In the genomic region with DNA sequence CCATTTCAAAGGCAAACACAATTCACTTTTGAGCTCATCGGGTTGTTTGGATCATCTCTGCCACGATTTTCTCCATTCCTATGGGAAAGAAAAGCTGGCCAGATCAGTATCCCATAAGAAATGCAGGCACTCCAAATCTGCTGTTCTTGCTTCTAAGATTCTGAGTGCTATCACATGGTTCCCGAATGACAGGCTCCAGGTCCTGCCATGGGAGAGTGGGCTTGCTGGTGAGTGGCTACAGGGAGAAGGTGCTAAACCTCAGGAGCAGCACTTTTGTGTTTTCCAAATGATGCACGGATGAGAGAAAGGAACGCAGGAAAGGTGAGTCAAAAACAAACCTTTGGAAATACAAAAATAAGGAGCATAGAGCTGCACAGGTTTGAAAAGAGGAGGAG, we compare ENCODE assay signal across 15 cellular contexts. TPM values are rescaled to one million over a fixed set of nuclear protein-coding genes. Genes with fewer than 3 reads are reported as not detected.
DNase-seq lines count a peak whose midpoint lies in the region; ATAC-seq and TF ChIP-seq lines count a peak whose summit lies in the region.
"Had no signal": no experiment of that assay in that cellular context is flagged by ENCODE, and none has a peak within 500 bp of the region (broad histone marks: within the 10 kb centered on the region; RNA-seq: fewer than 3 reads in every experiment).

No MANE protein-coding gene starts in this region.

- no peaks in the 10 kb centered on the region for H3K9me2 ChIP-seq in Karpas-422 (replicated peaks; ENCODE audit: insufficient read depth, low read length)

- H2AFZ ChIP-seq in Karpas-422 (ENCODE audit: low read length) (no peak overlapping the region), mammary epithelial cell (ENCODE audit: low read depth, low read length) (no peak overlapping the region)
- H2AFZ ChIP-seq: GM23248 had no signal

- peaks cover 64% of the 10 kb centered on the region for H3K4me1 ChIP-seq in Karpas-422 (ENCODE audit: low read length)
- H3K4me1 ChIP-seq in mammary epithelial cell (ENCODE audit: insufficient read depth, low read length), result peaks cover 81% of the 10 kb centered on the region
- H3K4me1 ChIP-seq in suprapubic skin, result peaks cover 80% of the 10 kb centered on the region

- ATAC-seq in GM18498 (IDR thresholded peaks at IDR 0.05; ENCODE audit: unreplicated experiment) (no peak), HG03175 (IDR thresholded peaks at IDR 0.05; ENCODE audit: unreplicated experiment) (no peak), HG02623 (IDR thresholded peaks at IDR 0.05; ENCODE audit: unreplicated experiment) (no peak)

- TF ChIP-seq EP300 in suprapubic skin (IDR thresholded peaks at IDR 0.05), result no peak

- TF ChIP-seq POLR2A in suprapubic skin (IDR thresholded peaks at IDR 0.05), result no peak

- H3K27me3 ChIP-seq in Karpas-422 (ENCODE audit: low read length) (no peaks in the 10 kb centered on the region), mammary epithelial cell (ENCODE audit: insufficient read depth, low read length) (no peaks in the 10 kb centered on the region), suprapubic skin (no peaks in the 10 kb centered on the region)

- in situ Hi-C loops in mammary epithelial cell (cut with MboI; ENCODE audit: low sequenced_read_pairs in 2 of 2), result loop anchor here (5.0 to 10.0 kb wide), 2 partner anchors 245 to 398 kb away; no protein-coding TSS in a partner anchor

- WGBS in mammary epithelial cell (ENCODE audit: low coverage, missing lambda C conversion rate), result 100% methylated on average over 5 of the region's 5 CpGs
- 78% methylated on average over 5 of the region's 5 CpGs for WGBS in suprapubic skin

- no peaks in the 10 kb centered on the region for H3K36me3 Mint-ChIP-seq in glutamatergic neuron (ENCODE audit: unreplicated experiment)

- peak overlapping the region; percentile 60 for H3K27ac Mint-ChIP-seq in glutamatergic neuron (ENCODE audit: unreplicated experiment)
- H3K27ac Mint-ChIP-seq: CD4-positive, alpha-beta T cell had no signal

- peaks cover 66% of the 10 kb centered on the region for H3K4me1 Mint-ChIP-seq in glutamatergic neuron (ENCODE audit: low read depth, unreplicated experiment)

- H3K9me3 ChIP-seq in Karpas-422 (ENCODE audit: low read length) (no peaks in the 10 kb centered on the region), mammary epithelial cell (replicated peaks; ENCODE audit: insufficient read depth, low read length) (no peaks in the 10 kb centered on the region), suprapubic skin (no peaks in the 10 kb centered on the region)

- peaks cover 2% of the 10 kb centered on the region for H3K27me3 Mint-ChIP-seq in glutamatergic neuron (ENCODE audit: unreplicated experiment)
- H3K27me3 Mint-ChIP-seq: CD4-positive, alpha-beta T cell had no signal

- H3K4me3 ChIP-seq in Karpas-422 (ENCODE audit: low read length), result no peak overlapping the region
- no peak overlapping the region for H3K4me3 ChIP-seq in mammary epithelial cell (replicated peaks in 1 of 3; ENCODE audit: insufficient read depth in 1 of 3, low read depth in 2 of 3, low read length in 3 of 3)
- H3K4me3 ChIP-seq in suprapubic skin, result no peak overlapping the region
- H3K4me3 ChIP-seq: GM23248 had no signal

- CTCF ChIA-PET in mammary epithelial cell (lab: Charles Lee; ENCODE audit: low non-redundant PET), result no interaction called here

- H3K4me3 Mint-ChIP-seq in glutamatergic neuron (ENCODE audit: unreplicated experiment), result peak overlapping the region; percentile 63
- H3K4me3 Mint-ChIP-seq: CD4-positive, alpha-beta T cell had no signal

- H4K20me1 ChIP-seq in Karpas-422 (ENCODE audit: insufficient read depth, low read depth, low read length) (no peaks in the 10 kb centered on the region), mammary epithelial cell (ENCODE audit: insufficient read depth, low read length) (no peaks in the 10 kb centered on the region)

- TF ChIP-seq CTCF in mammary epithelial cell (conservative IDR thresholded peaks at IDR 0.05 in 1 of 2, IDR thresholded peaks at IDR 0.05 in 1 of 2; ENCODE audit: extremely low read depth in 1 of 2, insufficient read depth in 1 of 2, low read depth in 1 of 2, low read length in 2 of 2) (no peak), glutamatergic neuron (IDR thresholded peaks at IDR 0.05; ENCODE audit: partially characterized antibody, unreplicated experiment) (no peak), suprapubic skin (IDR thresholded peaks at IDR 0.05) (no peak)

- peaks cover 8% of the 10 kb centered on the region; the same call in 1 of the 2 replicates for H3K36me3 ChIP-seq in Karpas-422 (ENCODE audit: insufficient read depth, low read length)
- no peaks in the 10 kb centered on the region for H3K36me3 ChIP-seq in mammary epithelial cell (ENCODE audit: insufficient read depth, low read length)
- no peaks in the 10 kb centered on the region for H3K36me3 ChIP-seq in suprapubic skin

- DNase-seq in Karpas-422 (no peak), mammary epithelial cell (no peak), glutamatergic neuron (no peak), suprapubic skin (ENCODE audit: low spot score in 2 of 2) (no peak)
- DNase-seq: AML-193; CD4-positive, alpha-beta T cell; KBM-7; NCI-H2171; NCI-H446 treated with DMSO at 0.1 percent for 48 hours; NCI-H748 treated with DMSO at 0.1 percent for 48 hours; Right ventricle myocardium superior had no signal

- intact Hi-C loops in mammary epithelial cell (cut with micrococcal nuclease), result loop anchor here (5.0 kb wide), 1 partner anchor 335 kb away; a partner anchor contains a TSS

- peaks cover 5% of the 10 kb centered on the region for H3K9me3 Mint-ChIP-seq in glutamatergic neuron (ENCODE audit: unreplicated experiment)
- H3K9me3 Mint-ChIP-seq: CD4-positive, alpha-beta T cell had no signal

- dilution Hi-C loops in mammary epithelial cell (cut with HindIII; ENCODE audit: low sequenced_read_pairs), result no loop called here

- BruUV-seq in mammary epithelial cell (replicated peaks; lab: Mats Ljungman, UMichigan), result no TSS peak

- H3K27ac ChIP-seq in Karpas-422 (ENCODE audit: low read length) (0 out of 2 replicates have a peak overlapping the region, but pooled peaks have one; percentile 91), mammary epithelial cell (ENCODE audit: insufficient read depth, low read depth, low read length) (peak overlapping the region; percentile 63), suprapubic skin (peak overlapping the region; percentile 9)
- H3K27ac ChIP-seq: GM23248 had no signal

- H3K4me2 ChIP-seq in Karpas-422 (ENCODE audit: low read depth, low read length, poor library complexity, severe bottlenecking), result no peak overlapping the region
- peak overlapping the region; percentile 35 for H3K4me2 ChIP-seq in mammary epithelial cell (ENCODE audit: insufficient read depth, low read depth, low read length)

- H3K79me2 ChIP-seq in Karpas-422 (ENCODE audit: low read length) (peaks cover 25% of the 10 kb centered on the region), mammary epithelial cell (ENCODE audit: insufficient read depth, low read length) (no peaks in the 10 kb centered on the region)

- H3K9ac ChIP-seq in Karpas-422 (ENCODE audit: low read length), result no peak overlapping the region
- no peak overlapping the region for H3K9ac ChIP-seq in mammary epithelial cell (ENCODE audit: insufficient read depth, low read length)
- H3K9ac ChIP-seq: GM23248 had no signal

RNA-seq across cellular contexts. Expression of a gene that starts 32.1 kb away (rescaled TPM):
- total RNA-seq in Karpas-422 (2014; rRNA removed; shearing (Covaris generic); ENCODE audit: low replicate concordance), result 80.2 and 89.4 TPM in 2 replicates
- total RNA-seq in mammary epithelial cell, result 10 to 100 TPM in 1 of 2 donors, 1 to 10 TPM in 1; 9.7 to 15.5 TPM
- polyA plus RNA-seq in mammary epithelial cell, result 5.2 TPM
- polyA minus RNA-seq in mammary epithelial cell, result 7.6 TPM
- total RNA-seq in glutamatergic neuron (ENCODE audit: unreplicated experiment), result 32.6 TPM
- 100 to 1,000 TPM in 1 of 4 donors, 10 to 100 TPM in 3; 42.9 to 103 (median 58.0) TPM for total RNA-seq in suprapubic skin

Comparison
In these comparisons a context has a peak if more than half of its experiments do, and no peak if none do; other contexts are left out.
1. H3K27ac ChIP-seq: peak in every context shown above with its lines; median percentile 91 in Karpas-422; 63 in mammary epithelial cell; 9 in suprapubic skin.